ENCODE assay signal across 33 cellular contexts in the genomic region with DNA sequence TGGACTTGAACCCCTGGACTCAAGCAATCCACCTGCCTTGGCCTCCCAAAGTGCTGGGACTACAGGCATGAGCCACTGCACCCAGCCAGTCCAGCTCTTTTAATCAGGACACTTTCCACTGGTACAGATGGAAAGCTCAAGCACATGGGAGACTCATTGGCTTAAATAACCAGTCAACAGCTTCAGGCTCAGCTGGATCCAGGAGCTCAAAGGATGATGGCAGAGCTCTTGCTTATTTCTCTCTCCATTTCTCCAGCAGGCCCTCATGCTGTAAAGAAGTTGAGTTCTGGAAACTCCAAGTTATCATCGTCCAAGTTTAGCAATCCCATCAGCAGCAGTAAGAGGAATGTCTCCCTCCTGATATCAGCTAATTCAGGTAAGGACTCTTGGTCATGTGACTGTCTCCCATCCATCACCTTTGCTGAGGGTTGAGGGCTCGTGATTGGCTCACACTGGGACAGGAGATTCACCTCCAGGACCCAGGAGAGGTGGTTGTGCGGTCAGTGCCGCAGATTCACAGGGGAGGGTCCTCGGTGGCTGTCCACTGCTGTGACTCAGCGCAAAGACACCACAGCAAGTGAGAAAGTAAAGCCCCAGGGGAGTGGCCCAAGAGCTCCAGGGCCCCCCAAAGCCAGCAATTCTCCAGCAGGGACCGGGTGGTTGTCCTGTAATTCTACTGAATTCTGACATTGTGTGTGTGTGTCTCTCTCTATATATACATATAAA. TPM values are rescaled to one million over a fixed set of nuclear protein-coding genes. Genes with fewer than 3 reads are reported as not detected.
"Had no signal": no experiment of that assay in that cellular context is flagged by ENCODE, and none has a peak within 500 bp of the region (broad histone marks: within the 10 kb centered on the region; RNA-seq: fewer than 3 reads in every experiment).

No MANE protein-coding gene starts in this region.

- H3K27me3 Mint-ChIP-seq: dendritic cell treated with granulocyte-macrophage colony-stimulating factor and Interleukin-4, amounts not matched to agents 40 ng/mL and 50 ng/mL, for 4 days; naive thymus-derived CD8-positive, alpha-beta T cell; progenitor cell of endocrine pancreas had no signal

- H3K27ac ChIP-seq: epithelial cell of prostate, gastrocnemius medialis, lower lobe of right lung, neutrophil, pancreas, stomach, thyroid gland, vagina had no signal

- H3K27me3 ChIP-seq: gastrocnemius medialis, neutrophil, pancreas, stomach, thyroid gland, vagina had no signal

- H3K36me3 Mint-ChIP-seq: naive thymus-derived CD8-positive, alpha-beta T cell had no signal

- H3K27ac Mint-ChIP-seq: dendritic cell treated with granulocyte-macrophage colony-stimulating factor and Interleukin-4, amounts not matched to agents 40 ng/mL and 50 ng/mL, for 4 days; endodermal cell; naive thymus-derived CD8-positive, alpha-beta T cell; nephron progenitor cell; progenitor cell of endocrine pancreas had no signal

- H3K4me3 Mint-ChIP-seq: dendritic cell treated with granulocyte-macrophage colony-stimulating factor and Interleukin-4, amounts not matched to agents 40 ng/mL and 50 ng/mL, for 4 days; endodermal cell; naive thymus-derived CD8-positive, alpha-beta T cell; nephron progenitor cell had no signal

- DNase-seq: effector CD8-positive, alpha-beta T cell; endodermal cell; foreskin fibroblast; gastrocnemius medialis; head of caudate nucleus; left ventricle myocardium superior; lower lobe of right lung; nephron progenitor cell; pancreas; stimulated activated CD4-positive, alpha-beta T cell treated with anti-CD3 and anti-CD28 coated beads, Interleukin-12 subunit alpha, Interleukin-12 subunit beta, amount 100 ng/mL, for 4 hours; stimulated activated CD4-positive, alpha-beta T cell treated with anti-CD3 and anti-CD28 coated beads, Interleukin-1b, Interleukin-23, amount 100 ng/mL, for 48 hours; stimulated activated CD4-positive, alpha-beta T cell treated with anti-CD3 and anti-CD28 coated beads, Interleukin-4, amount 100 ng/mL, for 1 hour; stimulated activated CD8-positive, alpha-beta memory T cell treated with anti-CD3 and anti-CD28 coated beads, Interleukin-4, amount 100 ng/mL, for 48 hours; stimulated activated naive CD4-positive, alpha-beta T cell treated with Interleukin-2 at 50 U/mL for 16 hours; stomach; thyroid gland; trophoblast cell had no signal

- H3K4me3 ChIP-seq: gastrocnemius medialis, lower lobe of right lung, pancreas, smooth muscle cell, stomach, thyroid gland, vagina had no signal

- H3K9me3 ChIP-seq: gastrocnemius medialis, lower lobe of right lung, neutrophil, pancreas, stomach, thyroid gland, vagina had no signal

- FAIRE-seq: keratinocyte had no signal

- ATAC-seq: esophagus mucosa; gastrocnemius medialis; left ventricle myocardium superior; lower lobe of right lung; naive thymus-derived CD8-positive, alpha-beta T cell; pancreas; sciatic nerve had no signal

- H3K4me2 ChIP-seq: smooth muscle cell had no signal

- H3K4me1 ChIP-seq: gastrocnemius medialis, lower lobe of right lung, pancreas, stomach, thyroid gland, vagina had no signal

- H3K9me3 Mint-ChIP-seq: dendritic cell treated with granulocyte-macrophage colony-stimulating factor and Interleukin-4, amounts not matched to agents 40 ng/mL and 50 ng/mL, for 4 days; endodermal cell; naive thymus-derived CD8-positive, alpha-beta T cell; nephron progenitor cell had no signal

- H3K36me3 ChIP-seq: gastrocnemius medialis, lower lobe of right lung, neutrophil, pancreas, stomach, thyroid gland, vagina had no signal

RNA-seq across cellular contexts. Expression of a gene that starts 5.1 kb away (rescaled TPM):
- total RNA-seq: endodermal cell; esophagus mucosa; gastrocnemius medialis; glomerular endothelial cell; left ventricle myocardium superior; lower lobe of right lung; mesenteric fat pad; myocyte; naive thymus-derived CD8-positive, alpha-beta T cell; omental fat pad; pancreas; progenitor cell of endocrine pancreas; sciatic nerve; smooth muscle cell; subcutaneous adipose tissue; thyroid gland; ureter; vagina had no signal
- polyA plus RNA-seq: keratinocyte, stomach had no signal
